Comparison of ENCODE assay signal across 15 cellular contexts in genomic region chr1:21287905-21288514, GRCh38. TPM values are rescaled to one million over a fixed set of nuclear protein-coding genes. Genes with fewer than 3 reads are reported as not detected.
A peak's percentile ranks its signal among the peaks of the same experiment; 100 is the strongest.
DNase-seq lines count a peak whose midpoint lies in the region; ATAC-seq and TF ChIP-seq lines count a peak whose summit lies in the region.
"Had no signal": no experiment of that assay in that cellular context is flagged by ENCODE, and none has a peak within 500 bp of the region (broad histone marks: within the 10 kb centered on the region; RNA-seq: fewer than 3 reads in every experiment).

No MANE protein-coding gene starts in this region.

- H4K5ac ChIP-seq in IMR-90 (ENCODE audit: low read depth, low read length), result no peak overlapping the region

- H3K27me3 Mint-ChIP-seq in T-helper 1 cell treated with Interleukin-12 subunit alpha and Interleukin-12 subunit beta and Interleukin-4 antibody, amounts not matched to agents 30 μg/mL and 1 μg/mL, for 36 hours (ENCODE audit: low read depth), result no peaks in the 10 kb centered on the region
- no peaks in the 10 kb centered on the region for H3K27me3 Mint-ChIP-seq in activated naive CD8-positive, alpha-beta T cell treated with anti-CD3 and anti-CD28 coated beads, Interleukin-2, amount 50 U/mL, for 24 hours
- H3K27me3 Mint-ChIP-seq in neural progenitor cell (ENCODE audit: insufficient read depth, low read depth), result peaks cover 3% of the 10 kb centered on the region

- CTCF ChIA-PET in IMR-90 (lab: Yijun Ruan, JAX), result no interaction called here

- 0 out of 2 replicates have a peak, but pooled peaks cover 5% of the 10 kb centered on the region for H3K9me1 ChIP-seq in IMR-90 (ENCODE audit: insufficient read depth, low read length)

- 60% methylated on average over 1 of the region's 8 CpGs; no CpG with 5 or more reads in 1 of the 2 experiments for WGBS in IMR-90 (ENCODE audit: extremely low coverage in 2 of 2, insufficient read length in 1 of 2), 2 experiments

- H3K9ac ChIP-seq in IMR-90 (ENCODE audit: low read depth, low read length) (no peak overlapping the region), neural progenitor cell (no peak overlapping the region)

- H3K36me3 ChIP-seq in IMR-90 (ENCODE audit: control insufficient read depth, insufficient read depth, low read length) (peaks cover 9% of the 10 kb centered on the region), neural progenitor cell (no peaks in the 10 kb centered on the region)
- H3K36me3 ChIP-seq: breast epithelium had no signal

- H2BK15ac ChIP-seq in IMR-90 (ENCODE audit: low read depth, low read length), result no peak overlapping the region

- TF ChIP-seq POLR2A in IMR-90 (IDR thresholded peaks at IDR 0.05; ENCODE audit: low read depth, low read length), result no peak

- no peak for TF ChIP-seq CTCF in IMR-90 (conservative IDR thresholded peaks at IDR 0.05; ENCODE audit: low read depth, low read length)
- no peak for TF ChIP-seq CTCF in neural progenitor cell (IDR thresholded peaks at IDR 0.05)

- H2AFZ ChIP-seq in IMR-90 (replicated peaks; ENCODE audit: low read length, poor library complexity), result no peak overlapping the region
- H2AFZ ChIP-seq in neural progenitor cell (replicated peaks), result no peak overlapping the region

- no peak for TF ChIP-seq RAD21 in IMR-90 (IDR thresholded peaks at IDR 0.05; ENCODE audit: low read length)

- H3K27ac Mint-ChIP-seq in T-helper 1 cell treated with Interleukin-12 subunit alpha and Interleukin-12 subunit beta and Interleukin-4 antibody, amounts not matched to agents 30 μg/mL and 1 μg/mL, for 36 hours, result no peak overlapping the region
- peak overlapping the region; percentile 40 for H3K27ac Mint-ChIP-seq in activated naive CD8-positive, alpha-beta T cell treated with anti-CD3 and anti-CD28 coated beads, Interleukin-2, amount 50 U/mL, for 24 hours
- H3K27ac Mint-ChIP-seq in neural progenitor cell, result no peak overlapping the region

- H3K14ac ChIP-seq in IMR-90 (replicated peaks; ENCODE audit: low read depth, low read length), result no peak overlapping the region

- POLR2A ChIA-PET in IMR-90 (lab: Charles Lee; ENCODE audit: unreplicated experiment), result no interaction called here

- no peak overlapping the region for H3K27ac ChIP-seq in IMR-90 (ENCODE audit: insufficient read depth, low read length)
- no peak overlapping the region for H3K27ac ChIP-seq in neural progenitor cell
- H3K27ac ChIP-seq: 22Rv1 had no signal

- no peak overlapping the region for H4K91ac ChIP-seq in IMR-90 (ENCODE audit: insufficient read depth, low read depth, low read length)

- H3K9me3 Mint-ChIP-seq in T-helper 1 cell treated with Interleukin-12 subunit alpha and Interleukin-12 subunit beta and Interleukin-4 antibody, amounts not matched to agents 30 μg/mL and 1 μg/mL, for 36 hours, result no peaks in the 10 kb centered on the region
- H3K9me3 Mint-ChIP-seq in activated naive CD8-positive, alpha-beta T cell treated with anti-CD3 and anti-CD28 coated beads, Interleukin-2, amount 50 U/mL, for 24 hours, result no peaks in the 10 kb centered on the region
- H3K9me3 Mint-ChIP-seq in neural progenitor cell, result no peaks in the 10 kb centered on the region

- no peak overlapping the region for H3K18ac ChIP-seq in IMR-90 (ENCODE audit: low read depth, low read length)

- ATAC-seq in IMR-90 (ENCODE audit: low read depth), result no peak
- ATAC-seq in activated naive CD8-positive, alpha-beta T cell treated with anti-CD3 and anti-CD28 coated beads, Interleukin-2, amount 50 U/mL, for 24 hours, result no peak
- no peak for ATAC-seq in HG03097 (IDR thresholded peaks at IDR 0.05; ENCODE audit: low FRiP score, unreplicated experiment)
- no peak for ATAC-seq in GM19023 (IDR thresholded peaks at IDR 0.05; ENCODE audit: unreplicated experiment)

- H3K79me2 ChIP-seq in neural progenitor cell (ENCODE audit: low read depth), result no peaks in the 10 kb centered on the region

- H2BK120ac ChIP-seq in IMR-90 (ENCODE audit: low read depth, low read length), result no peak overlapping the region

- H3K79me1 ChIP-seq in IMR-90 (ENCODE audit: low read depth in 1 of 2, low read length in 2 of 2), result peaks cover 34 to 72% of the 10 kb centered on the region in 2 experiments

- peak overlapping the region; percentile 33 for H3K4me3 Mint-ChIP-seq in T-helper 1 cell treated with Interleukin-12 subunit alpha and Interleukin-12 subunit beta and Interleukin-4 antibody, amounts not matched to agents 30 μg/mL and 1 μg/mL, for 36 hours
- H3K4me3 Mint-ChIP-seq in activated naive CD8-positive, alpha-beta T cell treated with anti-CD3 and anti-CD28 coated beads, Interleukin-2, amount 50 U/mL, for 24 hours, result peak overlapping the region; percentile 81
- peak overlapping the region; percentile 57 for H3K4me3 Mint-ChIP-seq in neural progenitor cell

- no peak overlapping the region for H3K4me2 ChIP-seq in IMR-90 (ENCODE audit: low read depth, low read length)
- H3K4me2 ChIP-seq in neural progenitor cell, result no peak overlapping the region

- peak overlapping the region; percentile 17; the same call in 1 of the 2 replicates for H2AK5ac ChIP-seq in IMR-90 (ENCODE audit: low read depth, low read length)

- no peak overlapping the region for H3K56ac ChIP-seq in IMR-90 (ENCODE audit: extremely low read depth, insufficient read depth, low read length)

- dilution Hi-C loops in IMR-90 (cut with HindIII; ENCODE audit: low sequenced_read_pairs, unreplicated experiment), result no loop called here

- BruUV-seq in IMR-90 (replicated peaks; lab: Mats Ljungman, UMichigan), result no TSS peak

- peaks cover 27% of the 10 kb centered on the region for H3F3A ChIP-seq in neural progenitor cell (ENCODE audit: low read depth)

- H2BK20ac ChIP-seq in IMR-90 (ENCODE audit: low read depth, low read length), result no peak overlapping the region

- H3K4me1 Mint-ChIP-seq in T-helper 1 cell treated with Interleukin-12 subunit alpha and Interleukin-12 subunit beta and Interleukin-4 antibody, amounts not matched to agents 30 μg/mL and 1 μg/mL, for 36 hours (ENCODE audit: low read depth), result peaks cover 40% of the 10 kb centered on the region
- peaks cover 66% of the 10 kb centered on the region for H3K4me1 Mint-ChIP-seq in activated naive CD8-positive, alpha-beta T cell treated with anti-CD3 and anti-CD28 coated beads, Interleukin-2, amount 50 U/mL, for 24 hours
- H3K4me1 Mint-ChIP-seq in neural progenitor cell, result peaks cover 31% of the 10 kb centered on the region

- no peaks in the 10 kb centered on the region for H3K9me3 ChIP-seq in IMR-90 (ENCODE audit: control insufficient read depth, insufficient read depth, low read length)
- no peaks in the 10 kb centered on the region for H3K9me3 ChIP-seq in neural progenitor cell (ENCODE audit: low read depth)
- H3K9me3 ChIP-seq: breast epithelium, tibial artery had no signal

- H2AK9ac ChIP-seq in IMR-90 (replicated peaks; ENCODE audit: low read depth, low read length, poor library complexity), result no peak overlapping the region

- peaks cover 14% of the 10 kb centered on the region for H3K36me3 Mint-ChIP-seq in T-helper 1 cell treated with Interleukin-12 subunit alpha and Interleukin-12 subunit beta and Interleukin-4 antibody, amounts not matched to agents 30 μg/mL and 1 μg/mL, for 36 hours (ENCODE audit: low read depth)
- H3K36me3 Mint-ChIP-seq in activated naive CD8-positive, alpha-beta T cell treated with anti-CD3 and anti-CD28 coated beads, Interleukin-2, amount 50 U/mL, for 24 hours (ENCODE audit: low read depth), result peaks cover 46% of the 10 kb centered on the region
- no peaks in the 10 kb centered on the region for H3K36me3 Mint-ChIP-seq in neural progenitor cell

- H3K23ac ChIP-seq in IMR-90 (ENCODE audit: low read depth, low read length), result 0 out of 2 replicates have a peak overlapping the region, but pooled peaks have one; percentile 8

- H3K27me3 ChIP-seq in IMR-90 (ENCODE audit: control insufficient read depth, insufficient read depth, low read length), result no peaks in the 10 kb centered on the region
- H3K27me3 ChIP-seq in neural progenitor cell, result peaks cover 100% of the 10 kb centered on the region
- H3K27me3 ChIP-seq: breast epithelium, tibial artery had no signal

- H4K20me1 ChIP-seq in IMR-90 (ENCODE audit: insufficient read depth, low read length) (no peaks in the 10 kb centered on the region), neural progenitor cell (ENCODE audit: low read depth) (peaks cover 80% of the 10 kb centered on the region)

- H3K4me1 ChIP-seq in IMR-90 (ENCODE audit: control insufficient read depth, insufficient read depth, low read length) (peaks cover 18% of the 10 kb centered on the region), neural progenitor cell (peaks cover 26% of the 10 kb centered on the region)

- no peak overlapping the region for H3K4me3 ChIP-seq in IMR-90 (ENCODE audit: insufficient read depth, low read depth, low read length)
- no peak overlapping the region for H3K4me3 ChIP-seq in neural progenitor cell
- H3K4me3 ChIP-seq: tibial artery had no signal

- H4K8ac ChIP-seq in IMR-90 (ENCODE audit: low read depth in 2 of 2, low read length in 2 of 2), result no peak overlapping the region

- in situ Hi-C loops in IMR-90 (cut with MboI; ENCODE audit: low sequenced_read_pairs), result no loop called here

- intact Hi-C loops in IMR-90 (cut with micrococcal nuclease), result no loop called here

- DNase-seq in T-helper 1 cell (no peak), IMR-90 (no peak), neural progenitor cell (ENCODE audit: low spot score) (no peak), NCI-H187 treated with DMSO at 0.1 percent for 48 hours (lab: John Stamatoyannopoulos, UW) (no peak)
- DNase-seq in activated naive CD8-positive, alpha-beta T cell treated with anti-CD3 and anti-CD28 coated beads, Interleukin-2, amount 50 U/mL, for 24 hours, result no peak
- DNase-seq: NCI-H1694 treated with DMSO at 0.1 percent for 48 hours, NCI-H748 treated with DMSO at 0.1 percent for 48 hours, nucleus accumbens, SHP77 treated with DMSO at 0.1 percent for 48 hours, tibial artery had no signal

- H3K4ac ChIP-seq in IMR-90 (ENCODE audit: low read depth, low read length), result no peak overlapping the region

- no peak overlapping the region for H2BK5ac ChIP-seq in IMR-90 (ENCODE audit: low read depth, low read length, poor library complexity, severe bottlenecking)

TF ChIP-seq in IMR-90, 13 proteins besides CTCF, POLR2A, EP300 and RAD21 (continues in another document):
- TF ChIP-seq BHLHE40 (IDR thresholded peaks at IDR 0.05; ENCODE audit: low read depth, low read length) (no peak), CEBPB (IDR thresholded peaks at IDR 0.05; ENCODE audit: low read depth, low read length) (no peak), SMC3 (IDR thresholded peaks at IDR 0.05; ENCODE audit: low read depth, low read length) (no peak), MAZ (IDR thresholded peaks at IDR 0.05; ENCODE audit: borderline replicate concordance, low read depth, low read length) (no peak), NFE2L2 (IDR thresholded peaks at IDR 0.05; ENCODE audit: low read depth, low read length) (no peak), RCOR1 (IDR thresholded peaks at IDR 0.05; ENCODE audit: insufficient replicate concordance, low read length) (no peak), MXI1 (IDR thresholded peaks at IDR 0.05; ENCODE audit: borderline replicate concordance, low read depth, low read length) (no peak), CHD1 (IDR thresholded peaks at IDR 0.05; ENCODE audit: low read depth, low read length) (no peak)

RNA-seq across cellular contexts. Expression of gene ECE1, which starts 2.3 kb away (rescaled TPM):
- 60.0 and 61.8 TPM in 2 replicates for total RNA-seq in IMR-90 (2012; rRNA removed)
- polyA plus RNA-seq in IMR-90 (2012; rRNA removed), result 124 and 133 TPM in 2 replicates
- 90.4 and 122 TPM in 2 replicates for polyA plus RNA-seq in IMR-90 (2012; cell fraction: cytosol; rRNA removed)
- 71.7 and 82.4 TPM in 2 replicates for polyA plus RNA-seq in IMR-90 (2012; cell fraction: nucleus; rRNA removed; ENCODE audit: low replicate concordance)
- 12.5 and 15.2 TPM in 2 replicates for total RNA-seq in neural progenitor cell (ENCODE audit: low replicate concordance)
